ENCODE assay signal across 24 cellular contexts in genomic region chr11:68960299-68961071, GRCh38. TPM values are rescaled to one million over a fixed set of nuclear protein-coding genes. Genes with fewer than 3 reads are reported as not detected.
"Had no signal": no experiment of that assay in that cellular context is flagged by ENCODE, and none has a peak within 500 bp of the region (broad histone marks: within the 10 kb centered on the region; RNA-seq: fewer than 3 reads in every experiment).

No MANE protein-coding gene starts in this region.

- ATAC-seq: activated CD8-positive, alpha-beta T cell treated with anti-CD3 and anti-CD28 coated beads for 36 hours; gastroesophageal sphincter; heart left ventricle had no signal

- DNase-seq: activated CD4-positive, alpha-beta T cell treated with anti-CD3 and anti-CD28 coated beads, Interleukin-2, amount 10 ng/mL, durations not matched to agents 24 days and 14 days; activated CD8-positive, alpha-beta T cell treated with anti-CD3 and anti-CD28 coated beads for 36 hours; activated naive CD4-positive, alpha-beta T cell treated with Interleukin-2 at 50 U/mL for 16 hours; activated naive CD8-positive, alpha-beta T cell treated with anti-CD3 and anti-CD28 coated beads, Interleukin-2, amount 10 ng/mL, durations not matched to agents 7 days and 5 days; activated T-cell treated with anti-CD3 and anti-CD28 coated beads, Interleukin-2, amount 50 U/mL, for 24 hours; kidney glomerular epithelial cell; mesendoderm; occipital lobe; stimulated activated CD4-positive, alpha-beta T cell treated with anti-CD3 and anti-CD28 coated beads, Interleukin-15, amount 100 ng/mL, for 24 hours; stimulated activated CD4-positive, alpha-beta T cell treated with anti-CD3 and anti-CD28 coated beads, Interleukin-2, amount 100 ng/mL, for 48 hours; transverse colon had no signal

- H3K27me3 ChIP-seq: gastroesophageal sphincter, heart left ventricle, suprapubic skin, transverse colon had no signal

- H3K27ac Mint-ChIP-seq: activated CD4-positive, alpha-beta T cell treated with anti-CD3 and anti-CD28 coated beads, Interleukin-2, amount 10 ng/mL, durations not matched to agents 24 days and 14 days; activated CD8-positive, alpha-beta T cell treated with anti-CD3 and anti-CD28 coated beads for 36 hours; activated naive CD8-positive, alpha-beta T cell treated with anti-CD3 and anti-CD28 coated beads, Interleukin-2, amount 10 ng/mL, durations not matched to agents 7 days and 5 days; activated T-cell treated with anti-CD3 and anti-CD28 coated beads, Interleukin-2, amount 50 U/mL, for 24 hours; activated T-helper 2 cell treated with anti-CD3 and anti-CD28 coated beads, Interferon-gamma antibody, Interleukin-2, Interleukin-4, amounts not matched to agents 10 μg/mL and 5 μg/mL and 100 μg/mL, durations not matched to agents 14 hours and 24 hours and 36 hours; nephron; progenitor cell of endocrine pancreas; stimulated activated naive CD8-positive, alpha-beta T cell treated with anti-CD3 and anti-CD28 coated beads, Interleukin-15, Interleukin-2, amounts not matched to agents 100 ng/mL and 50 ng/mL, for 24 hours had no signal

- H3K4me3 Mint-ChIP-seq: activated CD4-positive, alpha-beta T cell treated with anti-CD3 and anti-CD28 coated beads, Interleukin-2, amount 10 ng/mL, durations not matched to agents 24 days and 14 days; activated CD8-positive, alpha-beta T cell treated with anti-CD3 and anti-CD28 coated beads for 36 hours; activated naive CD8-positive, alpha-beta T cell treated with anti-CD3 and anti-CD28 coated beads, Interleukin-2, amount 10 ng/mL, durations not matched to agents 7 days and 5 days; activated T-cell treated with anti-CD3 and anti-CD28 coated beads, Interleukin-2, amount 50 U/mL, for 24 hours; brain; nephron; stimulated activated naive CD8-positive, alpha-beta T cell treated with anti-CD3 and anti-CD28 coated beads, Interleukin-15, Interleukin-2, amounts not matched to agents 100 ng/mL and 50 ng/mL, for 24 hours had no signal

- H3K27me3 Mint-ChIP-seq: activated CD4-positive, alpha-beta T cell treated with anti-CD3 and anti-CD28 coated beads, Interleukin-2, amount 10 ng/mL, durations not matched to agents 24 days and 14 days; activated CD8-positive, alpha-beta T cell treated with anti-CD3 and anti-CD28 coated beads for 36 hours; activated naive CD8-positive, alpha-beta T cell treated with anti-CD3 and anti-CD28 coated beads, Interleukin-2, amount 10 ng/mL, durations not matched to agents 7 days and 5 days; stimulated activated naive CD8-positive, alpha-beta T cell treated with anti-CD3 and anti-CD28 coated beads, Interleukin-15, Interleukin-2, amounts not matched to agents 100 ng/mL and 50 ng/mL, for 24 hours had no signal

- H3K9me3 ChIP-seq: gastroesophageal sphincter, heart left ventricle, suprapubic skin, transverse colon had no signal

- H3K36me3 ChIP-seq: gastroesophageal sphincter, heart left ventricle, suprapubic skin, transverse colon had no signal

- H3K9me3 Mint-ChIP-seq: activated CD4-positive, alpha-beta T cell treated with anti-CD3 and anti-CD28 coated beads, Interleukin-2, amount 10 ng/mL, durations not matched to agents 24 days and 14 days; activated CD8-positive, alpha-beta T cell treated with anti-CD3 and anti-CD28 coated beads for 36 hours; activated naive CD8-positive, alpha-beta T cell treated with anti-CD3 and anti-CD28 coated beads, Interleukin-2, amount 10 ng/mL, durations not matched to agents 7 days and 5 days; activated T-cell treated with anti-CD3 and anti-CD28 coated beads, Interleukin-2, amount 50 U/mL, for 24 hours; activated T-helper 2 cell treated with anti-CD3 and anti-CD28 coated beads, Interferon-gamma antibody, Interleukin-2, Interleukin-4, amounts not matched to agents 10 μg/mL and 5 μg/mL and 100 μg/mL, durations not matched to agents 14 hours and 24 hours and 36 hours; stimulated activated naive CD8-positive, alpha-beta T cell treated with anti-CD3 and anti-CD28 coated beads, Interleukin-15, Interleukin-2, amounts not matched to agents 100 ng/mL and 50 ng/mL, for 24 hours had no signal

- H3K4me3 ChIP-seq: coronary artery, gastroesophageal sphincter, heart left ventricle, skin epidermis, suprapubic skin, transverse colon had no signal

- H3K27ac ChIP-seq: coronary artery, gastroesophageal sphincter, heart left ventricle, skin epidermis, suprapubic skin, transverse colon had no signal

- H3K36me3 Mint-ChIP-seq: brain had no signal

RNA-seq across cellular contexts. Expression of gene MRGPRD, which starts 20.3 kb away (rescaled TPM):
- total RNA-seq: activated CD4-positive, alpha-beta T cell treated with anti-CD3 and anti-CD28 coated beads, Interleukin-2, amount 10 ng/mL, durations not matched to agents 24 days and 14 days; activated CD8-positive, alpha-beta T cell treated with anti-CD3 and anti-CD28 coated beads for 36 hours; activated naive CD8-positive, alpha-beta T cell treated with anti-CD3 and anti-CD28 coated beads, Interleukin-2, amount 10 ng/mL, durations not matched to agents 7 days and 5 days; activated T-helper 2 cell treated with anti-CD3 and anti-CD28 coated beads, Interferon-gamma antibody, Interleukin-2, Interleukin-4, amounts not matched to agents 10 μg/mL and 5 μg/mL and 100 μg/mL, durations not matched to agents 14 hours and 24 hours and 36 hours; esophagus mucosa; heart left ventricle; liver; mucosa of gallbladder; occipital lobe; progenitor cell of endocrine pancreas; suprapubic skin; transverse colon had no signal
- polyA plus RNA-seq: heart left ventricle, liver had no signal

RNA-seq across cellular contexts. Expression of gene MRGPRF, which starts 52.6 kb away (rescaled TPM):
- total RNA-seq: activated CD4-positive, alpha-beta T cell treated with anti-CD3 and anti-CD28 coated beads, Interleukin-2, amount 10 ng/mL, durations not matched to agents 24 days and 14 days; activated CD8-positive, alpha-beta T cell treated with anti-CD3 and anti-CD28 coated beads for 36 hours; activated naive CD8-positive, alpha-beta T cell treated with anti-CD3 and anti-CD28 coated beads, Interleukin-2, amount 10 ng/mL, durations not matched to agents 7 days and 5 days; activated T-helper 2 cell treated with anti-CD3 and anti-CD28 coated beads, Interferon-gamma antibody, Interleukin-2, Interleukin-4, amounts not matched to agents 10 μg/mL and 5 μg/mL and 100 μg/mL, durations not matched to agents 14 hours and 24 hours and 36 hours had no signal
